Comparison of ENCODE assay signal across 17 cellular contexts in the genomic region with DNA sequence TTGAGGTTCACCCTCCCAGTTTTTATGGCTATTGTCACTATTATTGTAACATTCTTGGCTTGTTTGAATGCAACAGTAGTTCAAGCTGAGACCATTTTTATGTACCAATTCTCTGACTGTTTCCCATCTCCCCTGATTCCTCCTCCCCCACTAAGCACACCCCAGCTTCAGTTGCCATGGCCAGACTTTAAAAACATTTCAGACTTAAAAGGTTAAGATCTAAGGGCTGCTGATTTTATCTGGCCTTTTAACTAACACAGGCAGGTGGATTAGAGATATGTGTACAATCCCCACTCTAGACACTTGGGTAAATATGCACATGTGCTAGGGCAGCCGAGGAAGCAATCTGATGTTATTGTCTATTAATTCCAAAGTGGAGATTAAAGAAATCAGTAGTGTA.
DNase-seq lines count a peak whose midpoint lies in the region; ATAC-seq and TF ChIP-seq lines count a peak whose summit lies in the region.
"Had no signal": no experiment of that assay in that cellular context is flagged by ENCODE, and none has a peak within 500 bp of the region (broad histone marks: within the 10 kb centered on the region; RNA-seq: fewer than 3 reads in every experiment).

No MANE protein-coding gene starts in this region.

- H3K9me3 Mint-ChIP-seq in mesothelial cell of epicardium, result peaks cover 4% of the 10 kb centered on the region

- peak in 2 of 3 experiments; percentile 23 to 45 for DNase-seq in NCI-H1417 (lab: John Stamatoyannopoulos, UW)
- no peak for DNase-seq in NCI-H1417 treated with DMSO at 0.1 percent for 48 hours (lab: John Stamatoyannopoulos, UW)
- peak; percentile 67 for DNase-seq in HT-29 (ENCODE audit: low spot score)
- peak; percentile 51 for DNase-seq in NCI-H82 (lab: John Stamatoyannopoulos, UW)
- DNase-seq in mesothelial cell of epicardium (ENCODE audit: low spot score in 2 of 2, unreplicated experiment in 2 of 2), result no peak
- no peak for DNase-seq in T-helper 9 cell
- DNase-seq in uterus, result no peak
- DNase-seq: 8988T, C1 segment of cervical spinal cord, DMS53, NCI-H2107, NCI-H446 treated with DMSO at 0.1 percent for 48 hours had no signal

- H3K27me3 Mint-ChIP-seq in mesothelial cell of epicardium (ENCODE audit: low read depth), result no peaks in the 10 kb centered on the region

- no peaks in the 10 kb centered on the region for H3K27me3 ChIP-seq in uterus

- H3K4me1 ChIP-seq in uterus, result no peaks in the 10 kb centered on the region

- no peaks in the 10 kb centered on the region for H3K36me3 ChIP-seq in uterus

- no peak overlapping the region for H3K4me3 ChIP-seq in uterus
- H3K4me3 ChIP-seq: GM23248 had no signal

- no peaks in the 10 kb centered on the region for H3K9me3 ChIP-seq in uterus

- peaks cover 3% of the 10 kb centered on the region for H3K36me3 Mint-ChIP-seq in mesothelial cell of epicardium

- no peak overlapping the region for H3K27ac ChIP-seq in uterus
- H3K27ac ChIP-seq: GM23248 had no signal

- peaks cover 52% of the 10 kb centered on the region for H3K4me1 Mint-ChIP-seq in mesothelial cell of epicardium

- ATAC-seq in HG02642 (IDR thresholded peaks at IDR 0.05; ENCODE audit: poor library complexity, unreplicated experiment), result no peak
- ATAC-seq: HCT116, SK-N-SH treated with all-trans-retinoic acid at 6 μM for 48 hours had no signal

- peak overlapping the region; percentile 22 for H3K27ac Mint-ChIP-seq in mesothelial cell of epicardium
- H3K27ac Mint-ChIP-seq: T-helper 1 cell treated with Interleukin-12 subunit alpha and Interleukin-12 subunit beta and Interleukin-4 antibody, amounts not matched to agents 30 μg/mL and 1 μg/mL, for 36 hours had no signal

- intact Hi-C loops in uterus (cut with DNase I; ENCODE audit: low total_unique reads), result no loop called here

- TF ChIP-seq CTCF in mesothelial cell of epicardium (IDR thresholded peaks at IDR 0.05; ENCODE audit: unreplicated experiment) (no peak), uterus (IDR thresholded peaks at IDR 0.05) (no peak)

- no peak for TF ChIP-seq POLR2A in uterus (IDR thresholded peaks at IDR 0.05)

- H3K4me3 Mint-ChIP-seq in mesothelial cell of epicardium, result no peak overlapping the region
- H3K4me3 Mint-ChIP-seq: T-helper 1 cell treated with Interleukin-12 subunit alpha and Interleukin-12 subunit beta and Interleukin-4 antibody, amounts not matched to agents 30 μg/mL and 1 μg/mL, for 36 hours had no signal

Comparison
In these comparisons a context has a peak if more than half of its experiments do, and no peak if none do; other contexts are left out.
1. DNase-seq: peak in NCI-H1417 (2 of 3), HT-29 (single experiment) and NCI-H82 (single experiment); none in NCI-H1417 treated with DMSO at 0.1 percent for 48 hours (single experiment), mesothelial cell of epicardium (0 of 2), T-helper 9 cell (single experiment) and uterus (0 of 2).